Comparison of ENCODE assay signal across 25 cellular contexts in the genomic region with DNA sequence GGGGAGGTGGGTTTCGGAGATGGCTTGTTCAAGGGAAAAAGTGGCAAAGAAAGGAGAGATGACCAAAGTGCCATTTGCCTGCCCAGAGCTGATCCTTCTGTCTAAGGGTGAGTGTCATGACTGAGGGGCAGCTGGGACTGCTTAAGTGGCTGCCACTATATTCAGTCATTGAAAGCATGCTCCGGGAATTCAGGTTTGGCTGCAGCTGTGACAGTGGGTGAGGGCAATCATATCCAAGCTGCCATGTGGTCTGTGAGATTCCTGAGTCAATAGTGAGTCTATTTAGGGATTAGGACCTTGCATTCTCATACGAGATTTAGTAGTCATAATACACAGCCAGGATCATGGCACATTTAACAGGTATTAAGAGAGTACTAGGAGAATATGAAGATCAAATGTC.
DNase-seq lines count a peak whose midpoint lies in the region; ATAC-seq and TF ChIP-seq lines count a peak whose summit lies in the region.
"Had no signal": no experiment of that assay in that cellular context is flagged by ENCODE, and none has a peak within 500 bp of the region (broad histone marks: within the 10 kb centered on the region; RNA-seq: fewer than 3 reads in every experiment).

No MANE protein-coding gene starts in this region.

- H3K27me3 ChIP-seq in heart right ventricle = no peaks in the 10 kb centered on the region
- no peaks in the 10 kb centered on the region for H3K27me3 ChIP-seq in skeletal muscle tissue (ENCODE audit: control insufficient read depth in 3 of 3, insufficient read depth in 3 of 3, low read length in 3 of 3)
- H3K27me3 ChIP-seq: BLaER1 treated with 17β-estradiol and CSF1 and Interleukin-3, amounts not matched to agents 10 nM and 100 nM; upper lobe of right lung had no signal

- H3K27ac ChIP-seq in heart right ventricle (peak overlapping the region in 7 of 10 donors; percentile 61 to 85 (median 75)), skeletal muscle tissue (ENCODE audit: low read depth, low read length) (peak overlapping the region; percentile 82)
- H3K27ac ChIP-seq: BLaER1 treated with 17β-estradiol and CSF1 and Interleukin-3, amounts not matched to agents 10 nM and 100 nM; coronary artery; upper lobe of right lung had no signal

- DNase-seq in NCI-H1105 treated with DMSO at 0.1 percent for 48 hours (lab: John Stamatoyannopoulos, UW) = peak; percentile 4
- DNase-seq in NCI-H1105 (lab: John Stamatoyannopoulos, UW) = no peak
- peak; percentile 41 for DNase-seq in NCI-H82 treated with DMSO at 0.1 percent for 48 hours (lab: John Stamatoyannopoulos, UW; ENCODE audit: unreplicated experiment)
- peak; percentile 15 to 70 for DNase-seq in heart right ventricle
- no peak for DNase-seq in GM19238 (ENCODE audit: insufficient read length, low spot score)
- DNase-seq: 8988T; activated CD8-positive, alpha-beta T cell treated with anti-CD3 and anti-CD28 coated beads, Interleukin-2, amount 10 ng/mL, durations not matched to agents 7 days and 5 days; activated naive CD4-positive, alpha-beta T cell treated with anti-CD3 and anti-CD28 coated beads, Interleukin-2, amount 50 U/mL, for 16 hours; activated T-cell treated with anti-CD3 and anti-CD28 coated beads, Interleukin-2, amount 50 U/mL, for 4 hours; Calu3; GF-D8; kidney; mesenchymal stem cell; NCI-H187 treated with DMSO at 0.1 percent for 48 hours; NCI-H526 treated with DMSO at 0.1 percent for 48 hours; nephron progenitor cell; PC-3; stimulated activated CD4-positive, alpha-beta T cell treated with anti-CD3 and anti-CD28 coated beads, Interleukin-4, amount 100 ng/mL, for 24 hours; upper lobe of right lung had no signal

- H3K9me3 ChIP-seq in heart right ventricle (no peaks in the 10 kb centered on the region), skeletal muscle tissue (ENCODE audit: control insufficient read depth in 3 of 3, low read length in 3 of 3) (no peaks in the 10 kb centered on the region)
- H3K9me3 ChIP-seq: BLaER1 treated with 17β-estradiol and CSF1 and Interleukin-3, amounts not matched to agents 10 nM and 100 nM; upper lobe of right lung had no signal

- no peak for TF ChIP-seq CTCF in heart right ventricle (IDR thresholded peaks at IDR 0.05)

- H3K4me3 ChIP-seq in heart right ventricle = no peak overlapping the region
- H3K4me3 ChIP-seq in skeletal muscle tissue (ENCODE audit: low read length in 3 of 3) = no peak overlapping the region
- H3K4me3 ChIP-seq: BLaER1 treated with 17β-estradiol and CSF1 and Interleukin-3, amounts not matched to agents 10 nM and 100 nM; coronary artery; upper lobe of right lung had no signal

- ATAC-seq in heart right ventricle (peak; percentile 91 to 99 (median 98)), HG03045 (IDR thresholded peaks at IDR 0.05; ENCODE audit: unreplicated experiment) (no peak), HG03565 (IDR thresholded peaks at IDR 0.05; ENCODE audit: unreplicated experiment) (no peak)
- ATAC-seq: activated CD8-positive, alpha-beta T cell treated with anti-CD3 and anti-CD28 coated beads, Interleukin-2, amount 10 ng/mL, durations not matched to agents 7 days and 5 days; activated T-cell treated with anti-CD3 and anti-CD28 coated beads, Interleukin-2, amount 50 U/mL, for 4 hours; PC-3; upper lobe of right lung; WTC11 had no signal

- H3K36me3 ChIP-seq in heart right ventricle (no peaks in the 10 kb centered on the region), skeletal muscle tissue (ENCODE audit: control insufficient read depth in 3 of 3, insufficient read depth in 3 of 3, low read length in 3 of 3) (no peaks in the 10 kb centered on the region)
- H3K36me3 ChIP-seq: BLaER1 treated with 17β-estradiol and CSF1 and Interleukin-3, amounts not matched to agents 10 nM and 100 nM; upper lobe of right lung had no signal

- H3K4me1 ChIP-seq in heart right ventricle (peaks cover 0 to 29% (median 8%) of the 10 kb centered on the region in 9 donors), skeletal muscle tissue (ENCODE audit: control insufficient read depth in 3 of 3, insufficient read depth in 3 of 3, low read length in 3 of 3) (peaks cover 2 to 14% (median 4%) of the 10 kb centered on the region in 3 donors)
- H3K4me1 ChIP-seq: upper lobe of right lung had no signal

- WGBS in heart right ventricle, 2 donors = 52 to 56% methylated on average over 3 of the region's 3 CpGs

- peak overlapping the region in 1 of 3 donors; percentile 23 for H3K9ac ChIP-seq in skeletal muscle tissue (ENCODE audit: low read depth in 1 of 3, low read length in 3 of 3)
- H3K9ac ChIP-seq: BLaER1 treated with 17β-estradiol and CSF1 and Interleukin-3, amounts not matched to agents 10 nM and 100 nM had no signal

- intact Hi-C loops in heart right ventricle (cut with DNase I) = loop anchor here in 2 of 10 donors (10.0 kb wide), 1 partner anchor 477 kb away; no protein-coding TSS in a partner anchor

Comparison
In these comparisons a context has a peak if more than half of its experiments do, and no peak if none do; other contexts are left out.
1. DNase-seq: peak in NCI-H1105 treated with DMSO at 0.1 percent for 48 hours (single experiment), NCI-H82 treated with DMSO at 0.1 percent for 48 hours (single experiment) and heart right ventricle (2 of 2); none in NCI-H1105 (single experiment) and GM19238 (single experiment).
2. ATAC-seq: peak in heart right ventricle (8 of 8); none in HG03045 (single experiment) and HG03565 (single experiment).